1 cellular context compared by ENCODE assay signal in the genomic region with DNA sequence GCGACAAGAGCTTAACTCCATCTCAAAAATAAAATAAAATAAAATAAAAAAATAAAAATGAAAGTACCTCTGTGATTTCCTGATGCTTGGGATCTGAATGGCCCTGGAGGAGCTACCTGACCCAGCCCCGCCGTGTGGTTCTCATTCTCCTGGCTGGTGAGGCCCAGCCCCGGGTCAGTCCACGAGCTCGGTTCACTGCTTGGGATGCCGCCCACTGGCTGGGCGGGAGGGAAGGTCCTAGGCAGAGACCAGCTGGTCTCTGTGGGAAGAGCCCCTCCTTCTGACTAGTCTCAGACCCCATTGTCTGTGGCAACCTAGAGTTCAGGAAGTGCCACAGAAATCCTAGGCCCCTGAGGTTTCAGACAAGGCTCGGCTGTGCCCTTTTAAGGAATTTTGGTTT.
TF ChIP-seq lines count a peak whose summit lies in the region.

No MANE protein-coding gene starts in this region.

TF ChIP-seq in H1, 55 proteins besides CTCF, POLR2A, EP300 and RAD21:
- no peak for TF ChIP-seq ATF3 (IDR thresholded peaks at IDR 0.05; ENCODE audit: insufficient read depth, low read depth, low read length)
- no peak for TF ChIP-seq BCL11A (IDR thresholded peaks at IDR 0.05; ENCODE audit: low read depth in 2 of 2, low read length in 2 of 2)
- TF ChIP-seq TCF12 (IDR thresholded peaks at IDR 0.05; ENCODE audit: low read depth, low read length), result no peak
- no peak for TF ChIP-seq SAP30 (IDR thresholded peaks at IDR 0.05; ENCODE audit: insufficient read depth, insufficient replicate concordance, low read length)
- TF ChIP-seq CREB1 (IDR thresholded peaks at IDR 0.05), result no peak
- TF ChIP-seq EGR1 (IDR thresholded peaks at IDR 0.05; ENCODE audit: borderline replicate concordance, low read depth, low read length), result no peak
- no peak for TF ChIP-seq SIRT6 (IDR thresholded peaks at IDR 0.05; ENCODE audit: low read length)
- TF ChIP-seq SP4 (IDR thresholded peaks at IDR 0.05; ENCODE audit: low read length), result no peak
